8 cellular contexts compared by ENCODE assay signal in the genomic region with DNA sequence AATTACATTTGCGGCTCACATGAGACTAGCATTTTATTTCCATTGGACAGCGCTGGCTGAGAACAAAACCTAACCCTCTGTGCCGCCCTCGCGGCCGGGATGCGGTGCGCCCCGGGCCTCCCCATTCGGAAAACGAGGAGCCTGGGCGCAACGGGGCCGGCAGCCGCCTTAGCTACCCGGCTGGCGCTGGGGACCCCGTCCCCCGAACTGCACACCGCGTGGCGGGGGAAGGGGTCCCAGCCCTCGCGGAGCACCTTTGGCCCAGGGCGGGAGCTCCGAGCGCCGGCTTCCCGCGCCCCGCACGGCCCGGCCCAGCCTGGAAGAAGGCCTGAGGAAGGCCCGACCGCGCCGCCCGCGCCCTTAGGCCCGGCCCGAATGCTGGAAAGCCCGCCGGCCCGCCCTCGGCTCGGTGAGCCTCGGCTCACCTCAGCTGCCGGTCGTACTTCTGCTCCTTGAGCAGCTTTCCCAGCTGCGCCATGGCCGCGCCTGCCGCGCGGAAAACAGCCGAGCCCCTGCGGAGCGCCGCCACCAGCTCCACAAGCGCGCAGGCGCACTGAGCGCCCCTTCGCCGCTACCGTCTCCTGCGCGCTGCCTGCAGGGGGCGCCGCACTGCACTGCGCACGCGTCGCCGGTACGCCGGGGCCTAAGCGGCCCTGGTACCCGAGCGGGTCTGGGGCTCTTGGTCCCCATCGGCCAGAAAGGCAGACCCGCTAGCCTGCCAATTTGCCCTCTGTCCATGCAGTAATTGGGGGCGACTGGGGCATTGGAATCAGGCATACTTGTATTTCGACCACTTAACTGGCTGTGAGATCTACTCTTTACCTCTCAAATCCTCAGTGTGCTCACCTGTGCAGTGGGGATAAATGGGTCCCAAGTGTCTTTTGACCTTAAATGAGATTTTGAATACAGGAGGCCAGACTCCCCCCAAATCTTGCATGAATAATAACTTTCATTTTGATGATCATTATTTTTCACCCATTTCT. TPM values are rescaled to one million over a fixed set of nuclear protein-coding genes. Genes with fewer than 3 reads are reported as not detected.
A peak's percentile ranks its signal among the peaks of the same experiment; 100 is the strongest.
DNase-seq lines count a peak whose midpoint lies in the region; ATAC-seq and TF ChIP-seq lines count a peak whose summit lies in the region.

A gene (minus strand): TSS at position 555 of the 983 bp plus-strand sequence. CDS start 77 bp downstream, at position 478.

- intact Hi-C loops in cardiac septum (cut with DNase I), result loop anchor here (5.0 kb wide), 1 partner anchor 37 kb away; no protein-coding TSS in a partner anchor

- no peak within 1 kb of the TSS for H3K27ac Mint-ChIP-seq in type B pancreatic cell

- peak within 1 kb of the TSS; percentile 89 for H3K4me2 ChIP-seq in SU-DHL-6 (ENCODE audit: low read depth, low read length, poor library complexity, severe bottlenecking)

- H3K27ac ChIP-seq in SU-DHL-6 (ENCODE audit: low read depth, low read length), result peak within 1 kb of the TSS; percentile 65

- peaks cover 24% of the 10 kb centered on the region for H3K79me2 ChIP-seq in SU-DHL-6 (ENCODE audit: insufficient read depth, low read length)

- no peaks in the 10 kb centered on the region for H3K9me2 ChIP-seq in SU-DHL-6 (replicated peaks; ENCODE audit: insufficient read depth, low read length)

- H3K9me3 Mint-ChIP-seq in type B pancreatic cell, result no peaks in the 10 kb centered on the region

- H4K20me1 ChIP-seq in SU-DHL-6 (ENCODE audit: low read depth, low read length), result no peaks in the 10 kb centered on the region

- peaks cover 13% of the 10 kb centered on the region for H3F3A ChIP-seq in SU-DHL-6 (ENCODE audit: insufficient read depth)

- peaks cover 5% of the 10 kb centered on the region; the same call in 1 of the 2 replicates for H3K36me3 ChIP-seq in SU-DHL-6 (ENCODE audit: low read length)

- H3K4me3 ChIP-seq in GM12865 (ENCODE audit: low read depth, low read length) (peak within 1 kb of the TSS; percentile 85), SU-DHL-6 (ENCODE audit: insufficient read depth, low read length, poor library complexity, severe bottlenecking) (peak within 1 kb of the TSS; percentile 88)

- ATAC-seq in HG02642 (IDR thresholded peaks at IDR 0.05; ENCODE audit: poor library complexity, unreplicated experiment), result peak; percentile 95

- H3K4me3 Mint-ChIP-seq in type B pancreatic cell, result peak within 1 kb of the TSS; percentile 83

- no peaks in the 10 kb centered on the region for H3K27me3 ChIP-seq in SU-DHL-6 (ENCODE audit: low read length)

- H3K9ac ChIP-seq in SU-DHL-6 (ENCODE audit: low read length), result peak within 1 kb of the TSS; percentile 88

- peaks cover 15% of the 10 kb centered on the region for H3K36me3 Mint-ChIP-seq in type B pancreatic cell

- no peaks in the 10 kb centered on the region for H3K9me3 ChIP-seq in SU-DHL-6 (ENCODE audit: insufficient read depth, low read length)

- TF ChIP-seq CTCF in GM12865 (IDR thresholded peaks at IDR 0.05; ENCODE audit: insufficient read depth, low read depth, low read length, missing control alignments), result peak; percentile 99
- peak; percentile 91 for TF ChIP-seq CTCF in SU-DHL-6 (IDR thresholded peaks at IDR 0.05; ENCODE audit: insufficient read depth, low read length, poor library complexity, severe bottlenecking)
- TF ChIP-seq CTCF in type B pancreatic cell (conservative IDR thresholded peaks at IDR 0.05), result peak; percentile 100

- H3K4me1 Mint-ChIP-seq in type B pancreatic cell (ENCODE audit: unreplicated experiment), result peaks cover 19% of the 10 kb centered on the region

- DNase-seq in GM12865 (ENCODE audit: low read depth), result peak; percentile 93
- DNase-seq in NCI-H1105 (lab: John Stamatoyannopoulos, UW), result peak; percentile 52
- peak; percentile 72 for DNase-seq in activated naive CD8-positive, alpha-beta T cell treated with anti-CD3 and anti-CD28 coated beads, Interleukin-2, amount 50 U/mL, for 16 hours (ENCODE audit: low read depth, low spot score)
- DNase-seq in cardiac septum (ENCODE audit: low spot score), result peak; percentile 94
- DNase-seq in pons (ENCODE audit: low spot score), result peak; percentile 83
- DNase-seq in type B pancreatic cell (ENCODE audit: extremely low spot score, unreplicated experiment), result peak; percentile 96

- H2AFZ ChIP-seq in SU-DHL-6 (ENCODE audit: low read depth, low read length, severe bottlenecking), result peak within 1 kb of the TSS; percentile 50

- peaks cover 21% of the 10 kb centered on the region for H3K27me3 Mint-ChIP-seq in type B pancreatic cell

RNA-seq across cellular contexts. Expression of the gene that starts here (rescaled TPM):
- total RNA-seq in cardiac septum, result 31.1 TPM
- total RNA-seq in type B pancreatic cell (ENCODE audit: low replicate concordance), result 69.4 and 92.5 TPM in 2 replicates

Comparison
In these comparisons a context has a peak if more than half of its experiments do, and no peak if none do; other contexts are left out.
1. Peak in every context shown above with its lines: DNase-seq, ATAC-seq, H3K4me3 ChIP-seq and H3K27ac ChIP-seq.